In the genomic region with DNA sequence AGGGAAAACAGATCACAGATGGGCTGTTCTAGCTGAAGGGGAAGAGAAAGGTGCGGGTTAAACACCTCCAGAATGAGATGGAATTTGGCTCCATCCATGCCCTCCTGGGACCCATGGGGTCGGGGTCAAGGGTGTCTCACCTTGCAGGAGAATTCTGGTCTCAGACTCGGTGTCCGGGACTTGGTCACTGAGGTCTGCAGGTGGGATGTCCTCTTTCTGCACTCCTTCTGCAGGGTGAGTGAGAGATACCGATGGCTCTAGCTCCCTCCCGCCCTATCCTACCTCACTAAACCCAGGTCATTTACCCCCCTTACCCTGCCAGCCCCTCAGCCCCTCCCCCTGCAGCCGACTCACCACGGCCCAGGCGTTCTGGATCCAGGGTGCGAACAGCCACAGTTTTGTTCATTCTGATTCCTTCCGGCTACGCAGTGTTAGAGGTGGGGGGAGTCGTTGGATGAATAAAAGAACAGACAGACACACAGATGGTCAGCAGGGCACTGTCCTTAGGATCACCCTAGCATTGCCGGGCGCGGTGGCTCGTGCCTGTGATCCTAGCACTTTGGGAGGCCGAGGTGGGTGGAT, we compare ENCODE assay signal across 25 cellular contexts. TPM values are rescaled to one million over a fixed set of nuclear protein-coding genes. Genes with fewer than 3 reads are reported as not detected.
"Had no signal": no experiment of that assay in that cellular context is flagged by ENCODE, and none has a peak within 500 bp of the region (broad histone marks: within the 10 kb centered on the region; RNA-seq: fewer than 3 reads in every experiment).

No MANE protein-coding gene starts in this region.

- H3K27ac ChIP-seq: HL-60, RWPE1, SJCRH30 had no signal

- FAIRE-seq: HTR-8/SVneo had no signal

- H3K4me1 ChIP-seq: SJCRH30 had no signal

- DNase-seq: KBM-7, NCI-H1048, NCI-H1105, NCI-H1417, NCI-H146, NCI-H1694 treated with DMSO at 0.1 percent for 48 hours, NCI-H1930, NCI-H2081 treated with DMSO at 0.1 percent for 48 hours, NCI-H2171, NCI-H226, NCI-H446, NCI-H510A, NCI-H524 treated with DMSO at 0.1 percent for 48 hours, NCI-H69, NCI-H774, PC-3, SHP77 treated with DMSO at 0.1 percent for 48 hours, SJCRH30 had no signal

- ATAC-seq: Panc1, PC-3, SK-N-SH treated with all-trans-retinoic acid at 6 μM for 48 hours had no signal

- H3K36me3 ChIP-seq: SJCRH30 had no signal

- H3K9me3 ChIP-seq: SJCRH30 had no signal

- H3K27me3 ChIP-seq: SJCRH30 had no signal

- H3K4me3 ChIP-seq: SJCRH30 had no signal

RNA-seq across cellular contexts. Expression of gene C3, which starts 24.1 kb away (rescaled TPM):
- total RNA-seq: SJCRH30 had no signal

RNA-seq across cellular contexts. Expression of gene TNFSF14, which starts 26.4 kb away (rescaled TPM):
- total RNA-seq: LHCN-M2, OCI-LY7, PC-3, SJCRH30 had no signal
